ENCODE assay signal across 19 cellular contexts in the genomic region with DNA sequence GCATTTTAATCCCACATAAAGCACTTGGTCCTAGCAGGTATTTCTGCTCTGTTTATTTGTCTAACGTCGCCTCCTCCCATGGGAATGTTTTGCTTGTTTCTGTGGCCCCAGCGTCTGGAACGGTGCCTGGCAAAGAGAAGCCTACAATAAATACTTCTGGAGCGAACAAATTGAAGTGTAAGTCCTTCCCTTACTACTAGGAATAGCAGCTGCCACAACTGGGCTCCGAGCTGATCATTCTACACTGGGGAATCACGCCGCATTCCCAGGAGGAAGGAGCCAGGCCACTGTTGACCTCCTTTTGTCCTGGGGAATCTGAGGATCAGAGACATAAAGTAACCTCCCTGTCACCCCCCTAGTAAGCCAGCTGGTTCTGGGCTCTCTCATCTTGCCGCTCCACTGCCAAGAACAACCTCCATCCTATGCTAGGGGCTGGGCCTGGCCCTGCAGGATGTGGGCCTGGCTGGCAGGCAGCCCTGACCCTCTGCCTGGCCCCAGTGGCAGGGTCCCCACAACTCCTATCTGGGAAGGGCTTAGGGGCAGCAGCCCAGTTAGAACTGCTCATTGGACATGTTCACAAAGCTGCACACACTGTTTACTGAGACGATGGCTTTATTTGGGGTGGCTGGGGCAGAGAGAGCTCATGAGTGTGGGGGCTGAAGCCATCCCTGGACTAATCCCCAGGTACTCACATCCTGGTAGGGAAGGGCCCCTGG.
DNase-seq lines count a peak whose midpoint lies in the region; ATAC-seq and TF ChIP-seq lines count a peak whose summit lies in the region.
"Had no signal": no experiment of that assay in that cellular context is flagged by ENCODE, and none has a peak within 500 bp of the region (broad histone marks: within the 10 kb centered on the region; RNA-seq: fewer than 3 reads in every experiment).

No MANE protein-coding gene starts in this region.

- no peaks in the 10 kb centered on the region for H3K27me3 ChIP-seq in thyroid gland
- H3K27me3 ChIP-seq: right lobe of liver, uterus had no signal

- H3K36me3 Mint-ChIP-seq in activated CD8-positive, alpha-beta memory T cell treated with anti-CD3 and anti-CD28 coated beads, Interleukin-2, amount 10 ng/mL, durations not matched to agents 7 days and 5 days, result no peaks in the 10 kb centered on the region
- no peaks in the 10 kb centered on the region for H3K36me3 Mint-ChIP-seq in stimulated activated naive B cell treated with anti-CD40 and anti-IgM and Interleukin-4, amounts not matched to agents 10 μg/mL and 1 μg/mL and 100 μg/mL, for 72 hours
- H3K36me3 Mint-ChIP-seq: activated CD4-positive, alpha-beta memory T cell treated with anti-CD3 and anti-CD28 coated beads for 36 hours; T-cell had no signal

- peak overlapping the region in 2 of 3 donors; percentile 11 to 53 for H3K27ac ChIP-seq in thyroid gland
- H3K27ac ChIP-seq: cardiac muscle cell, heart left ventricle, HL-60, right lobe of liver, uterus had no signal

- intact Hi-C loops in thyroid gland (cut with DNase I), result no loop called here

- no peaks in the 10 kb centered on the region for H3K9me3 ChIP-seq in thyroid gland
- H3K9me3 ChIP-seq: heart left ventricle, right lobe of liver, uterus had no signal

- H3K27ac Mint-ChIP-seq in activated CD8-positive, alpha-beta memory T cell treated with anti-CD3 and anti-CD28 coated beads, Interleukin-2, amount 10 ng/mL, durations not matched to agents 7 days and 5 days, result no peak overlapping the region
- H3K27ac Mint-ChIP-seq in stimulated activated naive B cell treated with anti-CD40 and anti-IgM and Interleukin-4, amounts not matched to agents 10 μg/mL and 1 μg/mL and 100 μg/mL, for 72 hours, result no peak overlapping the region
- H3K27ac Mint-ChIP-seq: activated CD4-positive, alpha-beta memory T cell treated with anti-CD3 and anti-CD28 coated beads for 36 hours; CD4-positive, alpha-beta T cell; T-cell had no signal

- TF ChIP-seq CTCF in thyroid gland (IDR thresholded peaks at IDR 0.05), result no peak

- peak; percentile 49 for DNase-seq in activated CD8-positive, alpha-beta memory T cell treated with anti-CD3 and anti-CD28 coated beads for 24 hours
- no peak for DNase-seq in activated CD8-positive, alpha-beta memory T cell treated with anti-CD3 and anti-CD28 coated beads, Interleukin-2, amount 10 ng/mL, durations not matched to agents 7 days and 5 days
- DNase-seq in NCI-H2171 (lab: John Stamatoyannopoulos, UW) (peak; percentile 32), left kidney (ENCODE audit: low read depth, low spot score) (peak; percentile 76), thyroid gland (peak; percentile 66 to 83)
- no peak for DNase-seq in stimulated activated naive B cell treated with anti-CD40 and anti-IgM and Interleukin-4, amounts not matched to agents 10 μg/mL and 1 μg/mL and 100 μg/mL, for 72 hours
- DNase-seq in activated CD4-positive, alpha-beta T cell treated with anti-CD3 and anti-CD28 coated beads, Interleukin-2, amount 50 U/mL, for 1 hour, result no peak
- DNase-seq: activated CD4-positive, alpha-beta memory T cell treated with anti-CD3 and anti-CD28 coated beads for 36 hours; CD4-positive, alpha-beta T cell; effector CD4-positive, alpha-beta T cell; heart left ventricle; Right ventricle myocardium superior; stimulated activated CD4-positive, alpha-beta T cell treated with anti-CD3 and anti-CD28 coated beads, Interleukin-1b, Interleukin-23, amount 100 ng/mL, for 48 hours; uterus had no signal

- H3K4me1 ChIP-seq in thyroid gland, result peaks cover 29 to 32% of the 10 kb centered on the region in 2 donors
- H3K4me1 ChIP-seq: right lobe of liver, uterus had no signal

- H3K4me1 Mint-ChIP-seq in activated CD8-positive, alpha-beta memory T cell treated with anti-CD3 and anti-CD28 coated beads, Interleukin-2, amount 10 ng/mL, durations not matched to agents 7 days and 5 days, result no peaks in the 10 kb centered on the region
- no peaks in the 10 kb centered on the region for H3K4me1 Mint-ChIP-seq in stimulated activated naive B cell treated with anti-CD40 and anti-IgM and Interleukin-4, amounts not matched to agents 10 μg/mL and 1 μg/mL and 100 μg/mL, for 72 hours
- H3K4me1 Mint-ChIP-seq: T-cell had no signal

- CTCF ChIA-PET in activated CD8-positive, alpha-beta memory T cell treated with anti-CD3 and anti-CD28 coated beads, Interleukin-2, amount 10 ng/mL, durations not matched to agents 7 days and 5 days (lab: Charles Lee), result no interaction called here

- no peak overlapping the region for H3K4me3 Mint-ChIP-seq in activated CD8-positive, alpha-beta memory T cell treated with anti-CD3 and anti-CD28 coated beads, Interleukin-2, amount 10 ng/mL, durations not matched to agents 7 days and 5 days
- H3K4me3 Mint-ChIP-seq in stimulated activated naive B cell treated with anti-CD40 and anti-IgM and Interleukin-4, amounts not matched to agents 10 μg/mL and 1 μg/mL and 100 μg/mL, for 72 hours, result no peak overlapping the region
- H3K4me3 Mint-ChIP-seq: activated CD4-positive, alpha-beta memory T cell treated with anti-CD3 and anti-CD28 coated beads for 36 hours; CD4-positive, alpha-beta T cell; T-cell had no signal

- H3K4me3 ChIP-seq in thyroid gland (replicated peaks in 1 of 3), result no peak overlapping the region
- H3K4me3 ChIP-seq: cardiac muscle cell, heart left ventricle, right lobe of liver, uterus had no signal

- peaks cover 2% of the 10 kb centered on the region for H3K27me3 Mint-ChIP-seq in activated CD8-positive, alpha-beta memory T cell treated with anti-CD3 and anti-CD28 coated beads, Interleukin-2, amount 10 ng/mL, durations not matched to agents 7 days and 5 days
- peaks cover 11 to 26% of the 10 kb centered on the region in 2 donors for H3K27me3 Mint-ChIP-seq in stimulated activated naive B cell treated with anti-CD40 and anti-IgM and Interleukin-4, amounts not matched to agents 10 μg/mL and 1 μg/mL and 100 μg/mL, for 72 hours

- WGBS in thyroid gland, 2 donors, result 24 to 30% methylated on average over 9 to 10 of the region's 10 CpGs

- TF ChIP-seq POLR2A in thyroid gland (IDR thresholded peaks at IDR 0.05), result no peak

- no peaks in the 10 kb centered on the region for H3K9me3 Mint-ChIP-seq in activated CD8-positive, alpha-beta memory T cell treated with anti-CD3 and anti-CD28 coated beads, Interleukin-2, amount 10 ng/mL, durations not matched to agents 7 days and 5 days (ENCODE audit: low read depth)
- no peaks in the 10 kb centered on the region for H3K9me3 Mint-ChIP-seq in stimulated activated naive B cell treated with anti-CD40 and anti-IgM and Interleukin-4, amounts not matched to agents 10 μg/mL and 1 μg/mL and 100 μg/mL, for 72 hours
- H3K9me3 Mint-ChIP-seq: activated CD4-positive, alpha-beta memory T cell treated with anti-CD3 and anti-CD28 coated beads for 36 hours; CD4-positive, alpha-beta T cell; T-cell had no signal

- H3K36me3 ChIP-seq in thyroid gland, result no peaks in the 10 kb centered on the region
- H3K36me3 ChIP-seq: cardiac muscle cell, heart left ventricle, right lobe of liver, uterus had no signal

- ATAC-seq in activated CD8-positive, alpha-beta memory T cell treated with anti-CD3 and anti-CD28 coated beads, Interleukin-2, amount 10 ng/mL, durations not matched to agents 7 days and 5 days, result no peak
- ATAC-seq in stimulated activated naive B cell treated with anti-CD40 and anti-IgM and Interleukin-4, amounts not matched to agents 10 μg/mL and 1 μg/mL and 100 μg/mL, for 72 hours (replicated peaks), result no peak
- no peak for ATAC-seq in HG03342 (IDR thresholded peaks at IDR 0.05; ENCODE audit: unreplicated experiment)
- ATAC-seq: heart left ventricle, right lobe of liver, T-cell had no signal

Comparison
In these comparisons a context has a peak if more than half of its experiments do, and no peak if none do; other contexts are left out.
1. DNase-seq: peak in activated CD8-positive, alpha-beta memory T cell treated with anti-CD3 and anti-CD28 coated beads for 24 hours (single experiment), NCI-H2171 (single experiment), left kidney (single experiment) and thyroid gland (2 of 2); none in activated CD8-positive, alpha-beta memory T cell treated with anti-CD3 and anti-CD28 coated beads, Interleukin-2, amount 10 ng/mL, durations not matched to agents 7 days and 5 days (single experiment), stimulated activated naive B cell treated with anti-CD40 and anti-IgM and Interleukin-4, amounts not matched to agents 10 μg/mL and 1 μg/mL and 100 μg/mL, for 72 hours (single experiment) and activated CD4-positive, alpha-beta T cell treated with anti-CD3 and anti-CD28 coated beads, Interleukin-2, amount 50 U/mL, for 1 hour (single experiment).